8 cellular contexts compared by ENCODE assay signal in genomic region chr12:22409071-22409951, GRCh38.
DNase-seq lines count a peak whose midpoint lies in the region; ATAC-seq lines count a peak whose summit lies in the region.

No MANE protein-coding gene starts in this region.

- H3K27me3 ChIP-seq in right cardiac atrium (ENCODE audit: control insufficient read depth, insufficient read depth) (no peaks in the 10 kb centered on the region), neuron (ENCODE audit: insufficient read depth, low read length) (no peaks in the 10 kb centered on the region)

- H3K36me3 ChIP-seq in neuron (ENCODE audit: insufficient read depth, low read length): no peaks in the 10 kb centered on the region

- H3K27ac ChIP-seq in right cardiac atrium (ENCODE audit: low read length): peak overlapping the region; percentile 33

- WGBS in right cardiac atrium: 36% methylated on average over 14 of the region's 14 CpGs

- H3K4me3 ChIP-seq in right cardiac atrium (ENCODE audit: low read length): no peak overlapping the region
- H3K4me3 ChIP-seq in neuron (ENCODE audit: low read length): no peak overlapping the region

- ATAC-seq in right cardiac atrium: peak; percentile 48 to 67
- peak; percentile 94 for ATAC-seq in HG03103 (IDR thresholded peaks at IDR 0.05; ENCODE audit: low read depth, unreplicated experiment)

- no peaks in the 10 kb centered on the region for H3K9me3 ChIP-seq in right cardiac atrium (ENCODE audit: control insufficient read depth, low read length)
- H3K9me3 ChIP-seq in neuron (ENCODE audit: low read length): no peaks in the 10 kb centered on the region

- DNase-seq in right cardiac atrium: peak in 1 of 3 donors; percentile 53
- no peak for DNase-seq in cardiac septum (ENCODE audit: low spot score)
- DNase-seq in activated T-helper 1 cell treated with Interleukin-2 at 50 U/mL for 16 hours (ENCODE audit: low read depth): peak; percentile 43
- DNase-seq in NCI-H187 (lab: John Stamatoyannopoulos, UW): no peak
- DNase-seq in NCI-H2107 (lab: John Stamatoyannopoulos, UW): no peak
- DNase-seq in NCI-H510A treated with DMSO at 0.1 percent for 48 hours (lab: John Stamatoyannopoulos, UW): no peak

- H3K4me1 ChIP-seq in right cardiac atrium (ENCODE audit: control insufficient read depth, insufficient read depth, low read length): no peaks in the 10 kb centered on the region
- no peaks in the 10 kb centered on the region for H3K4me1 ChIP-seq in neuron (ENCODE audit: insufficient read depth, low read length)

- H2AFZ ChIP-seq in neuron (ENCODE audit: low read depth, low read length): peak overlapping the region; percentile 37

- intact Hi-C loops in right cardiac atrium (cut with DNase I) (no loop called here), cardiac septum (cut with DNase I) (no loop called here)
